Comparison of ENCODE assay signal across 16 cellular contexts in the genomic region with DNA sequence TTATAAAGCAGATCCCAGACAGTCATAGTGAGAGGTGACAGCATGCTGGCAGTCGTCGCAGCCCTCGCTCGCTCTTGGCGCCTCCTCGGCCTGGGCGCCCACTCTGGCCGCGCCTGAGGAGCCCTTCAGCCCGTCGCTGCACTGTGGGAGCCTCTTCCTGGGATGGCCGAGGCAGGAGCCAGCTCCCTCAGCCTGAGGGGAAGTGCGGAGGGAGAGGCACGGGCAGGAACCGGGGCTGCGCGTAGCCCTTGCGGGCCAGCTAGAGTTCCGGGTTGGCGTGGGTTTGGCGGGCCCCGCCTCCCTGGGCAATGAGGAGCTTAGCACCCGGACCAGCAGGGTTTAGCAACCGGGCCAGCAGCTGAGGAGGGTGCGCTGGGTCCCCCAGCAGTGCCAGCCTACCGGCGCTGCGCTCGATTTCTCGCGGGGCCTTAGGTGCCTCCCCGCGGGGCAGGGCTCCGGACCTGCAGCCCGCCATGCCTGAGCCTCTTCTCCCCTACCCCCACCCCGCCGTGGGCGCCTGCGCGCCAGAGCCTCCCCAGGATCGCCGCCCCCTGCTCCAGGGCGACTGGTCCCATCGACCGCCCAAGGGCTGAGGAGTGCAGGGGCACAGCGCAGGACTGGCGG.
DNase-seq lines count a peak whose midpoint lies in the region; TF ChIP-seq lines count a peak whose summit lies in the region.
"Had no signal": no experiment of that assay in that cellular context is flagged by ENCODE, and none has a peak within 500 bp of the region (broad histone marks: within the 10 kb centered on the region; RNA-seq: fewer than 3 reads in every experiment).

No MANE protein-coding gene starts in this region.

- H3K36me3 ChIP-seq in H7 (replicated peaks; ENCODE audit: control insufficient read depth, insufficient read depth, low read length) = no peaks in the 10 kb centered on the region
- no peaks in the 10 kb centered on the region for H3K36me3 ChIP-seq in testis (ENCODE audit: low read depth, missing control alignments)
- H3K36me3 ChIP-seq in adrenal gland (replicated peaks in 1 of 2) = no peaks in the 10 kb centered on the region
- H3K36me3 ChIP-seq: MG63 had no signal

- H3K4me1 ChIP-seq in testis (no peaks in the 10 kb centered on the region), adrenal gland (replicated peaks in 1 of 2) (peaks cover 0 to 5% of the 10 kb centered on the region in 2 donors)

- intact Hi-C loops in testis (cut with DNase I; ENCODE audit: low total_unique reads) = no loop called here
- intact Hi-C loops in adrenal gland (cut with DNase I) = no loop called here

- no peak for TF ChIP-seq POLR2A in testis (IDR thresholded peaks at IDR 0.05)
- TF ChIP-seq POLR2A in adrenal gland (IDR thresholded peaks at IDR 0.05) = no peak

- H3K27ac ChIP-seq in testis = peak overlapping the region in 1 of 2 donors; percentile 14
- no peak overlapping the region for H3K27ac ChIP-seq in adrenal gland

- H3K9me3 ChIP-seq in testis (no peaks in the 10 kb centered on the region), adrenal gland (replicated peaks in 1 of 3) (no peaks in the 10 kb centered on the region)
- H3K9me3 ChIP-seq: MG63 had no signal

- 69 to 81% methylated on average over 33 to 41 of the region's 47 CpGs for WGBS in testis, 2 donors
- 97 to 99% (median 98%) methylated on average over 19 to 47 of the region's 47 CpGs for WGBS in adrenal gland, 4 donors

- H3K27me3 ChIP-seq in H7 (ENCODE audit: control insufficient read depth, insufficient read depth, low read length) (no peaks in the 10 kb centered on the region), testis (no peaks in the 10 kb centered on the region), adrenal gland (no peaks in the 10 kb centered on the region)
- H3K27me3 ChIP-seq: MG63 had no signal

- TF ChIP-seq CTCF in epithelial cell of esophagus (IDR thresholded peaks at IDR 0.05; ENCODE audit: insufficient read depth, low read depth, low read length, missing control alignments) (no peak), testis (IDR thresholded peaks at IDR 0.05) (no peak), adrenal gland (IDR thresholded peaks at IDR 0.05) (no peak)

- DNase-seq in activated gamma-delta T cell treated with Interleukin-2 at 50 U/mL for 16 hours = peak; percentile 26
- DNase-seq in activated gamma-delta T cell (lab: John Stamatoyannopoulos, UW) = no peak
- DNase-seq in H7 = no peak
- DNase-seq in epithelial cell of esophagus (ENCODE audit: low read depth) = peak; percentile 14
- DNase-seq in testis = peak; percentile 32
- DNase-seq in middle frontal gyrus (ENCODE audit: extremely low spot score, low spot score) = no peak
- DNase-seq in adrenal gland = no peak
- DNase-seq: C1 segment of cervical spinal cord, DND-41, GF-D8, GOT3, Karpas-422, MG63, NCI-H1092, NCI-H2081 treated with DMSO at 0.1 percent for 48 hours, NCI-H524 had no signal

- H3K4me3 ChIP-seq in H7 (ENCODE audit: insufficient read depth, low read depth, low read length) = peak overlapping the region; percentile 17; the same call in 1 of the 2 replicates
- peak overlapping the region; percentile 39 for H3K4me3 ChIP-seq in epithelial cell of esophagus (ENCODE audit: low read length)
- H3K4me3 ChIP-seq in testis = peak overlapping the region; percentile 49 to 56
- H3K4me3 ChIP-seq in adrenal gland = no peak overlapping the region
- H3K4me3 ChIP-seq: MG63 had no signal

Comparison
In these comparisons a context has a peak if more than half of its experiments do, and no peak if none do; other contexts are left out.
1. DNase-seq: peak in activated gamma-delta T cell treated with Interleukin-2 at 50 U/mL for 16 hours (single experiment), epithelial cell of esophagus (single experiment) and testis (single experiment); none in activated gamma-delta T cell (single experiment), H7 (single experiment), middle frontal gyrus (single experiment) and adrenal gland (0 of 7).
2. H3K4me3 ChIP-seq: peak in H7 (single experiment), epithelial cell of esophagus (single experiment) and testis (2 of 2); none in adrenal gland (0 of 4).